ENCODE assay signal across 19 cellular contexts in the genomic region with DNA sequence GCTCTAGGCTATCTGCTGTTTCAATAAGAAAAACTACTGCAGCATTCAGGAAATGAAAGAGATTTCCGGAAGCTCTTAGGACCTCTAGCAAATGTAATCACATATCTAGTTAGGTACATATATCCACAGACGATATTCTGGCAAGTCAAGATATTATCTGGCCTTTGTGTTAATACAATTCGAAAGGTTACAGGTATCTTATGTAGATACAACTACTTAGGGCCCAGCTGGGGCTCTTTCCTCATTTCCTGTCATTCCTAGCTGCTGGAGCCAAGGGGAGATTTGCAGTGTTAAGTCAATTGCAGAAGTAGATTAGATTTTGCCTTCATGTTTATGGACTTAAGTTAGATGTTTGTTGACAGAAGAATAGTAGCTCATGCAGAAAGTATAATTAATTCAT.
DNase-seq lines count a peak whose midpoint lies in the region; ATAC-seq and TF ChIP-seq lines count a peak whose summit lies in the region.
"Had no signal": no experiment of that assay in that cellular context is flagged by ENCODE, and none has a peak within 500 bp of the region (broad histone marks: within the 10 kb centered on the region; RNA-seq: fewer than 3 reads in every experiment).

No MANE protein-coding gene starts in this region.

- no peaks in the 10 kb centered on the region for H3K27me3 Mint-ChIP-seq in GM23338 (ENCODE audit: insufficient read depth, low read depth, poor library complexity)
- no peaks in the 10 kb centered on the region for H3K27me3 Mint-ChIP-seq in nephron progenitor cell (ENCODE audit: low read depth, poor library complexity)
- H3K27me3 Mint-ChIP-seq: B cell; CD4-positive, alpha-beta T cell; T-cell had no signal

- H3K36me3 Mint-ChIP-seq in GM23338 (ENCODE audit: low read depth) (no peaks in the 10 kb centered on the region), nephron progenitor cell (ENCODE audit: low read depth) (no peaks in the 10 kb centered on the region)
- H3K36me3 Mint-ChIP-seq: T-cell had no signal

- H3K4me1 Mint-ChIP-seq in GM23338 (peaks cover 34% of the 10 kb centered on the region), nephron progenitor cell (peaks cover 56% of the 10 kb centered on the region)
- H3K4me1 Mint-ChIP-seq: T-cell had no signal

- no peak overlapping the region for H3K4me3 ChIP-seq in GM23338
- H3K4me3 ChIP-seq in OCI-LY1 (ENCODE audit: low read depth, low read length, poor library complexity, severe bottlenecking): no peak overlapping the region

- H3K9me2 ChIP-seq in GM23338 (ENCODE audit: insufficient read depth) (no peaks in the 10 kb centered on the region; the same call in 1 of the 2 replicates), OCI-LY1 (ENCODE audit: low read depth, low read length) (no peaks in the 10 kb centered on the region)
- H3K9me2 ChIP-seq: SK-N-SH had no signal

- H3K4me2 ChIP-seq in GM23338 (peak overlapping the region; percentile 19; the same call in 1 of the 2 replicates), OCI-LY1 (ENCODE audit: low read length) (no peak overlapping the region)
- H3K4me2 ChIP-seq: KMS-11, SK-N-SH had no signal

- H3K79me2 ChIP-seq in GM23338 (replicated peaks; ENCODE audit: insufficient read depth) (no peaks in the 10 kb centered on the region), OCI-LY1 (ENCODE audit: insufficient read depth, low read length) (peaks cover 24% of the 10 kb centered on the region)

- no peaks in the 10 kb centered on the region for H4K20me1 ChIP-seq in GM23338 (replicated peaks; ENCODE audit: insufficient read depth)
- H4K20me1 ChIP-seq in OCI-LY1 (ENCODE audit: insufficient read depth, low read length): no peaks in the 10 kb centered on the region

- DNase-seq in GM23338 (ENCODE audit: low spot score) (peak; percentile 21), iPS-NIHi11 (ENCODE audit: low spot score) (peak; percentile 6), nephron progenitor cell (no peak), dermis blood vessel endothelial cell (no peak)
- no peak for DNase-seq in stimulated activated CD4-positive, alpha-beta T cell treated with anti-CD3 and anti-CD28 coated beads, Interleukin-4, amount 100 ng/mL, for 1 hour
- DNase-seq: Calu3; CD4-positive, alpha-beta T cell; DMS79; GOT3; NCI-H1092; NCI-H1694 treated with DMSO at 0.1 percent for 48 hours; NCI-H2107; NCI-H345; SK-N-SH; T-cell had no signal

- H3K36me3 ChIP-seq in GM23338 (ENCODE audit: insufficient read depth) (no peaks in the 10 kb centered on the region), OCI-LY1 (ENCODE audit: insufficient read depth, low read length) (peaks cover 10% of the 10 kb centered on the region; the same call in 1 of the 2 replicates)

- H3K9ac ChIP-seq in OCI-LY1 (ENCODE audit: low read length): no peak overlapping the region
- H3K9ac ChIP-seq: KMS-11, SK-N-SH had no signal

- H3F3A ChIP-seq in GM23338 (replicated peaks; ENCODE audit: low read depth) (no peaks in the 10 kb centered on the region), OCI-LY1 (ENCODE audit: insufficient read depth, low read length) (no peaks in the 10 kb centered on the region)

- H3K27ac ChIP-seq in GM23338 (ENCODE audit: low read depth): no peak overlapping the region
- H3K27ac ChIP-seq in OCI-LY1 (ENCODE audit: low read depth, low read length, poor library complexity, severe bottlenecking): peak overlapping the region; percentile 33
- H3K27ac ChIP-seq: KMS-11 had no signal

- TF ChIP-seq POLR2A in GM18505 (IDR thresholded peaks at IDR 0.05; ENCODE audit: borderline replicate concordance, extremely low read depth, insufficient read depth, insufficient read length): no peak

- H3K9me3 Mint-ChIP-seq in GM23338 (no peaks in the 10 kb centered on the region; the same call in 2 of the 3 replicates), nephron progenitor cell (peaks cover 4% of the 10 kb centered on the region)
- H3K9me3 Mint-ChIP-seq: CD4-positive, alpha-beta T cell had no signal

- H3K9me3 ChIP-seq in OCI-LY1 (ENCODE audit: low read length): no peaks in the 10 kb centered on the region
- H3K9me3 ChIP-seq: SK-N-SH had no signal

- H2AFZ ChIP-seq in GM23338: no peak overlapping the region
- no peak overlapping the region for H2AFZ ChIP-seq in OCI-LY1 (ENCODE audit: low read length)

- H3K27ac Mint-ChIP-seq in GM23338: no peak overlapping the region; the same call in none of the 2 replicates
- peak overlapping the region; percentile 28 for H3K27ac Mint-ChIP-seq in nephron progenitor cell
- H3K27ac Mint-ChIP-seq: CD4-positive, alpha-beta T cell; T-cell had no signal

- peaks cover 25% of the 10 kb centered on the region for H3K4me1 ChIP-seq in GM23338 (ENCODE audit: insufficient read depth)
- H3K4me1 ChIP-seq in OCI-LY1 (ENCODE audit: insufficient read depth, low read length, severe bottlenecking): peaks cover 54% of the 10 kb centered on the region

- H3K4me3 Mint-ChIP-seq in GM23338 (no peak overlapping the region), nephron progenitor cell (no peak overlapping the region)
- H3K4me3 Mint-ChIP-seq: B cell; CD4-positive, alpha-beta T cell; T-cell had no signal

- H3K27me3 ChIP-seq in GM23338 (ENCODE audit: insufficient read depth) (no peaks in the 10 kb centered on the region), OCI-LY1 (ENCODE audit: insufficient read depth, low read length) (no peaks in the 10 kb centered on the region)

- ATAC-seq in GM23338 (no peak), GM18505 (IDR thresholded peaks at IDR 0.05; ENCODE audit: unreplicated experiment) (no peak)
- ATAC-seq: T-cell had no signal

- TF ChIP-seq CTCF in GM23338 (conservative IDR thresholded peaks at IDR 0.05; ENCODE audit: low read depth in 2 of 2) (no peak), OCI-LY1 (IDR thresholded peaks at IDR 0.05; ENCODE audit: low read length) (no peak), nephron progenitor cell (IDR thresholded peaks at IDR 0.05) (no peak)

TF ChIP-seq in GM23338, 12 proteins besides CTCF, POLR2A, EP300 and RAD21:
- TF ChIP-seq EZH2phosphoT487 (IDR thresholded peaks at IDR 0.05; ENCODE audit: unreplicated experiment): no peak

Comparison
In these comparisons a context has a peak if more than half of its experiments do, and no peak if none do; other contexts are left out.
1. DNase-seq: peak in GM23338 (single experiment) and iPS-NIHi11 (single experiment); none in nephron progenitor cell (single experiment), stimulated activated CD4-positive, alpha-beta T cell treated with anti-CD3 and anti-CD28 coated beads, Interleukin-4, amount 100 ng/mL, for 1 hour (single experiment) and dermis blood vessel endothelial cell (single experiment).